8 cellular contexts compared by ENCODE assay signal in the genomic region with DNA sequence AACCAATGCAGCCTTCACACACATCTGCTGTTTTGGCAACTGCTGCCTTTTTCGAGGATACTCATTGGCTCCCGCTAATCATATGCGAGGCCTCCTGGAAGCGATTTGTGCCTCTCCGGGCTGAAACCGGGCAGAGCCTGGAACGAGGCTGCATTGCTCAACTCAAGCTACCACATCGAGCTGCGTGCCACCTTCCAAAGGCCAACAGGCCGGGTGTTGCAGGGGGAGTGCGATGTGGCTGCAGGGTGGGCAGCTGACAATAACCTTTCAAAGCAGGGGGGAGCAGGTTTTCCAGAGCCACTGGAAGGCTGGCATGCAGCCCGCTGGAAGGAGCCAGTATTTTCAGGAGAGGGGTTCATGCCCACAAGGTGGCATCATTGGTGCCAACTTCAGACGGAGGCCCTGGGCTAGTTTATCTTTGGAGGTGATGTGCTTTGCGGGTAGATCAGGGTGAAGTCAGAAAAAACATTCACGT.
DNase-seq lines count a peak whose midpoint lies in the region; ATAC-seq and TF ChIP-seq lines count a peak whose summit lies in the region.

No MANE protein-coding gene starts in this region.

- TF ChIP-seq POLR2A in thyroid gland (IDR thresholded peaks at IDR 0.05) = no peak

- H3K27ac ChIP-seq in CD4-positive, alpha-beta memory T cell (ENCODE audit: low read depth, low read length) = no peak overlapping the region
- H3K27ac ChIP-seq in muscle layer of duodenum (ENCODE audit: low read length) (no peak overlapping the region), thyroid gland (no peak overlapping the region)

- 62 to 67% methylated on average over 15 of the region's 15 CpGs for WGBS in thyroid gland, 2 donors

- CTCF ChIA-PET in CD4-positive, alpha-beta memory T cell (lab: Charles Lee; ENCODE audit: partially characterized antibody) = interaction anchor here (0.8 to 11.1 kb wide), 46 partner anchors 9 to 634 kb away, joined by 3 to 309 read pairs (median 5); a partner anchor contains a TSS
- CTCF ChIA-PET in T-cell (lab: Charles Lee) = interaction anchor here (0.6 to 3.3 kb wide), 14 partner anchors 11 to 296 kb away, joined by 3 to 25 read pairs (median 3); no protein-coding TSS in a partner anchor

- H3K27me3 Mint-ChIP-seq in CD4-positive, alpha-beta memory T cell = no peaks in the 10 kb centered on the region
- H3K27me3 Mint-ChIP-seq in T-cell = peaks cover 0 to under 1% of the 10 kb centered on the region in 2 donors

- peak overlapping the region in 1 of 7 donors; percentile 15 for H3K27ac Mint-ChIP-seq in CD4-positive, alpha-beta memory T cell
- H3K27ac Mint-ChIP-seq in T-cell = no peak overlapping the region

- no peak for TF ChIP-seq EP300 in Ishikawa (IDR thresholded peaks at IDR 0.05; ENCODE audit: borderline replicate concordance)

- H3K9me3 Mint-ChIP-seq in CD4-positive, alpha-beta memory T cell = no peaks in the 10 kb centered on the region
- H3K9me3 Mint-ChIP-seq in T-cell = no peaks in the 10 kb centered on the region

- no peaks in the 10 kb centered on the region for H3K27me3 ChIP-seq in CD4-positive, alpha-beta memory T cell (ENCODE audit: insufficient read depth, low read length)
- no peaks in the 10 kb centered on the region for H3K27me3 ChIP-seq in muscle layer of duodenum (ENCODE audit: low read depth, low read length)
- H3K27me3 ChIP-seq in thyroid gland = no peaks in the 10 kb centered on the region

- peaks cover 15 to 32% (median 20%) of the 10 kb centered on the region in 4 donors for H3K4me1 Mint-ChIP-seq in CD4-positive, alpha-beta memory T cell
- peaks cover 14 to 22% (median 20%) of the 10 kb centered on the region in 3 donors for H3K4me1 Mint-ChIP-seq in T-cell

- no peak overlapping the region for H3K4me3 ChIP-seq in CD4-positive, alpha-beta memory T cell (ENCODE audit: low read length in 2 of 2)
- H3K4me3 ChIP-seq in muscle layer of duodenum (ENCODE audit: low read depth in 1 of 2, low read length in 2 of 2) (peak overlapping the region; percentile 11 to 68), thyroid gland (replicated peaks in 1 of 3) (no peak overlapping the region)

- intact Hi-C loops in CD4-positive, alpha-beta memory T cell (cut with micrococcal nuclease) = loop anchor here (1.0 to 5.0 kb wide), 6 partner anchors 22 to 300 kb away; no protein-coding TSS in a partner anchor
- intact Hi-C loops in thyroid gland (cut with DNase I) = no loop called here

- TF ChIP-seq CTCF in thyroid gland (IDR thresholded peaks at IDR 0.05) = peak in 3 of 6 experiments; percentile 9 to 25 (median 16)

- POLR2A ChIA-PET in CD4-positive, alpha-beta memory T cell (lab: Charles Lee; ENCODE audit: partially characterized antibody) = interaction anchor here (0.7 to 3.7 kb wide), 11 partner anchors 13 to 247 kb away, joined by 3 to 82 read pairs (median 6); no protein-coding TSS in a partner anchor
- POLR2A ChIA-PET in T-cell (lab: Charles Lee) = no interaction called here

- peak overlapping the region; percentile 4 to 92 (median 76) for H3K4me3 Mint-ChIP-seq in CD4-positive, alpha-beta memory T cell
- peak overlapping the region; percentile 73 to 79 (median 76) for H3K4me3 Mint-ChIP-seq in T-cell

- no peaks in the 10 kb centered on the region for H3K36me3 ChIP-seq in CD4-positive, alpha-beta memory T cell (ENCODE audit: insufficient read depth, low read length)
- no peaks in the 10 kb centered on the region for H3K36me3 ChIP-seq in muscle layer of duodenum (ENCODE audit: control insufficient read depth in 1 of 2, insufficient read depth in 2 of 2, low read length in 2 of 2)
- H3K36me3 ChIP-seq in thyroid gland = no peaks in the 10 kb centered on the region

- peak; percentile 66 to 83 (median 76) for ATAC-seq in T-cell (replicated peaks in 1 of 4)

- peaks cover 18% of the 10 kb centered on the region for H3K4me1 ChIP-seq in CD4-positive, alpha-beta memory T cell (ENCODE audit: insufficient read depth, low read length)
- peaks cover 0 to 12% of the 10 kb centered on the region in 2 donors for H3K4me1 ChIP-seq in muscle layer of duodenum (ENCODE audit: control insufficient read depth in 1 of 2, insufficient read depth in 2 of 2, low read length in 2 of 2)
- H3K4me1 ChIP-seq in thyroid gland = no peaks in the 10 kb centered on the region

- peak; percentile 56 to 67 (median 62) for DNase-seq in CD4-positive, alpha-beta memory T cell
- DNase-seq in T-cell (peak in 33 of 34 experiments; percentile 20 to 68 (median 38)), thyroid gland (peak; percentile 15 to 40), NCI-H128 (lab: John Stamatoyannopoulos, UW; ENCODE audit: unreplicated experiment) (no peak), UCSD-AML1 (lab: John Stamatoyannopoulos, UW; ENCODE audit: unreplicated experiment) (no peak)
- DNase-seq in central memory CD4-positive, alpha-beta T cell = peak; percentile 48

- H3K9me3 ChIP-seq in CD4-positive, alpha-beta memory T cell (ENCODE audit: control insufficient read depth in 1 of 2, low read length in 2 of 2) = no peaks in the 10 kb centered on the region
- H3K9me3 ChIP-seq in muscle layer of duodenum (ENCODE audit: control insufficient read depth in 1 of 2, low read length in 2 of 2) = no peaks in the 10 kb centered on the region
- H3K9me3 ChIP-seq in thyroid gland = no peaks in the 10 kb centered on the region

- H3K36me3 Mint-ChIP-seq in CD4-positive, alpha-beta memory T cell = no peaks in the 10 kb centered on the region
- H3K36me3 Mint-ChIP-seq in T-cell = no peaks in the 10 kb centered on the region

- TF ChIP-seq RAD21 in Ishikawa (IDR thresholded peaks at IDR 0.05; ENCODE audit: low read depth) = peak; percentile 41

TF ChIP-seq in Ishikawa, 13 proteins besides CTCF, POLR2A, EP300 and RAD21:
- no peak for TF ChIP-seq ZBTB7A (IDR thresholded peaks at IDR 0.05; ENCODE audit: low read depth)
- TF ChIP-seq EGR1 (IDR thresholded peaks at IDR 0.05) = no peak
- TF ChIP-seq FOXM1 (IDR thresholded peaks at IDR 0.05; ENCODE audit: borderline replicate concordance, low read depth) = no peak
- TF ChIP-seq TAF1 (IDR thresholded peaks at IDR 0.05; ENCODE audit: low read depth) = no peak
- TF ChIP-seq TCF12 (IDR thresholded peaks at IDR 0.05; ENCODE audit: low read depth) = no peak
- TF ChIP-seq YY1 (IDR thresholded peaks at IDR 0.05; ENCODE audit: low read depth) = no peak
- TF ChIP-seq, protein P1, sequence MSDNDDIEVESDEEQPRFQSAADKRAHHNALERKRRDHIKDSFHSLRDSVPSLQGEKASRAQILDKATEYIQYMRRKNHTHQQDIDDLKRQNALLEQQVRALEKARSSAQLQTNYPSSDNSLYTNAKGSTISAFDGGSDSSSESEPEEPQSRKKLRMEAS (IDR thresholded peaks at IDR 0.05) = no peak
- TF ChIP-seq TEAD4 (IDR thresholded peaks at IDR 0.05) = no peak
TF ChIP-seq in Ishikawa: peak in this region for 0.

Comparison
In these comparisons a context has a peak if more than half of its experiments do, and no peak if none do; other contexts are left out.
1. DNase-seq: peak in CD4-positive, alpha-beta memory T cell (5 of 5), T-cell (33 of 34), central memory CD4-positive, alpha-beta T cell (single experiment) and thyroid gland (2 of 2); none in NCI-H128 (single experiment) and UCSD-AML1 (single experiment).
2. H3K4me3 ChIP-seq: peak in muscle layer of duodenum (2 of 2); none in CD4-positive, alpha-beta memory T cell (0 of 2) and thyroid gland (0 of 3).